Comparison of ENCODE assay signal across 21 cellular contexts in genomic region chr7:108809356-108809755, GRCh38.
DNase-seq lines count a peak whose midpoint lies in the region; ATAC-seq, FAIRE-seq and TF ChIP-seq lines count a peak whose summit lies in the region.
"Had no signal": no experiment of that assay in that cellular context is flagged by ENCODE, and none has a peak within 500 bp of the region (broad histone marks: within the 10 kb centered on the region; RNA-seq: fewer than 3 reads in every experiment).

No MANE protein-coding gene starts in this region.

- DNase-seq in RCC 7860 (ENCODE audit: low spot score), result peak; percentile 40
- DNase-seq in fibroblast of villous mesenchyme (ENCODE audit: low read depth), result peak; percentile 39
- peak; percentile 61 for DNase-seq in kidney tubule cell (ENCODE audit: low spot score)
- peak; percentile 68 for DNase-seq in renal cortical epithelial cell (ENCODE audit: low read depth)
- DNase-seq in activated effector memory CD4-positive, alpha-beta T cell treated with anti-CD3 and anti-CD28 coated beads, Interleukin-2, amount 50 U/mL, for 16 hours, result no peak
- DNase-seq in CD14-positive monocyte (ENCODE audit: low spot score), result no peak
- DNase-seq: CD4-positive, alpha-beta T cell; CD8-positive, alpha-beta memory T cell; DMS 273 treated with DMSO at 0.1 percent for 48 hours; DMS79 treated with DMSO at 0.1 percent for 48 hours; GF-D8; H9 had no signal

- TF ChIP-seq CTCF in fibroblast of villous mesenchyme (IDR thresholded peaks at IDR 0.05; ENCODE audit: insufficient read depth, low read depth, low read length) (no peak), CD14-positive monocyte (IDR thresholded peaks at IDR 0.05) (no peak)

- H3K4me3 ChIP-seq in fibroblast of villous mesenchyme (ENCODE audit: low read depth, low read length), result no peak overlapping the region
- H3K4me3 ChIP-seq: BLaER1, GM23338 had no signal

- H3K4me1 Mint-ChIP-seq in CD14-positive monocyte, result no peaks in the 10 kb centered on the region
- H3K4me1 Mint-ChIP-seq: B cell; CD8-positive, alpha-beta memory T cell had no signal

- no peaks in the 10 kb centered on the region for H3K27me3 Mint-ChIP-seq in CD14-positive monocyte (ENCODE audit: low read depth in 3 of 3)
- H3K27me3 Mint-ChIP-seq: B cell; CD4-positive, alpha-beta T cell had no signal

- H3K27ac Mint-ChIP-seq in CD14-positive monocyte, result no peak overlapping the region
- H3K27ac Mint-ChIP-seq: B cell; CD4-positive, alpha-beta T cell; CD8-positive, alpha-beta memory T cell; GM23338; H9 had no signal

- no peak for ATAC-seq in HG02623 (IDR thresholded peaks at IDR 0.05; ENCODE audit: unreplicated experiment)
- ATAC-seq: GM23338, HCT116 had no signal

- FAIRE-seq in RCC 7860 (lab: Jason Lieb, UNC), result no peak
- FAIRE-seq: A204.1, D721Med, GM12891, GM18507 had no signal

- H3K36me3 Mint-ChIP-seq in CD14-positive monocyte, result no peaks in the 10 kb centered on the region
- H3K36me3 Mint-ChIP-seq: CD8-positive, alpha-beta memory T cell had no signal

- no peak overlapping the region for H3K4me3 Mint-ChIP-seq in CD14-positive monocyte
- H3K4me3 Mint-ChIP-seq: B cell; CD4-positive, alpha-beta T cell; CD8-positive, alpha-beta memory T cell; GM23338; H9 had no signal

- intact Hi-C loops in CD14-positive monocyte (cut with micrococcal nuclease), result no loop called here

- H3K9me3 Mint-ChIP-seq in CD14-positive monocyte, result peaks cover 0 to 10% (median 0%) of the 10 kb centered on the region in 7 donors

Comparison
In these comparisons a context has a peak if more than half of its experiments do, and no peak if none do; other contexts are left out.
1. DNase-seq: peak in RCC 7860 (single experiment), fibroblast of villous mesenchyme (single experiment), kidney tubule cell (single experiment) and renal cortical epithelial cell (single experiment); none in activated effector memory CD4-positive, alpha-beta T cell treated with anti-CD3 and anti-CD28 coated beads, Interleukin-2, amount 50 U/mL, for 16 hours (single experiment) and CD14-positive monocyte (single experiment).